ENCODE assay signal across 15 cellular contexts in the genomic region with DNA sequence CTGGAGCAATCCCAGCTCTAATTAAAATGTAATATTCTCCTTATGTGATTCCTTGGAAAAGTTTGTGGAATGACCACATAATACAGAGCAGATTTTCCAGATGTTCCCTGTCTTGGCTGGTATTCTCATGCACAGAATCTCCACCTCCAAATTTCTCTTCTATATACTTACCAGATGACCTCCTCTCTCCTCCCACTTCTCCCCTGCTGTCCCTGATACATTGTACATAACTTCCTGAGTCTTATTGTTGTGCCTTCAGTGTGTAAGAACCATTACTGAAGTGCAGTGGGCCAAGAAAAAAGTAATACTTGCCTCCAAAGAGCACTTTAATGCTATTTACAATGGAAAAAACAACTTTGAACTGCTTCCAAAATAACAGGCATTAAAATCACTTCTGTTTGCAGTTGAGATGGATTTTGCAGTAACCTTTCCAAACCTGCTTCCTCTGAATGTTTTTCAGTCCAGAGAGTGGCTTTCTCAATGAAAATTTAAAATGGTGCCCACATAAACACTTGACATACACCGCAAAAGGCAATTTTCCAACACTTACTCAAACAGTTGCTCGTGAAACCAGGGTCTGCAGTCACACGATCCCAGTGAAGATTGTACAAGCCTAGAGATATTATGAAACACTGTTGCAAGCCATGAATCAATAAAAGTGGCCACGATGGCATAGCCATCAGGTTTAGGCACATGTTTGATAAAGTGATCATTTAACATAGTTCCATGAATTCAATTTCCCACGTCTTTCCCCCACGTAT.
A peak's percentile ranks its signal among the peaks of the same experiment; 100 is the strongest.
DNase-seq lines count a peak whose midpoint lies in the region; ATAC-seq and TF ChIP-seq lines count a peak whose summit lies in the region.
"Had no signal": no experiment of that assay in that cellular context is flagged by ENCODE, and none has a peak within 500 bp of the region (broad histone marks: within the 10 kb centered on the region; RNA-seq: fewer than 3 reads in every experiment).

No MANE protein-coding gene starts in this region.

- ATAC-seq in HG02571 (IDR thresholded peaks at IDR 0.05; ENCODE audit: unreplicated experiment) (no peak), foreskin keratinocyte (no peak)
- ATAC-seq: activated T-cell treated with anti-CD3 and anti-CD28 coated beads, Interleukin-2, amount 50 U/mL, for 4 hours had no signal

- H3K27ac ChIP-seq in foreskin keratinocyte: no peak overlapping the region
- H3K27ac ChIP-seq: BLaER1, pancreas, spleen had no signal

- no peak for TF ChIP-seq CTCF in foreskin keratinocyte (conservative IDR thresholded peaks at IDR 0.05)
- TF ChIP-seq CTCF in GM20000 (IDR thresholded peaks at IDR 0.05; ENCODE audit: extremely low read depth, missing control alignments): no peak

- no peaks in the 10 kb centered on the region for H3K27me3 ChIP-seq in foreskin keratinocyte
- H3K27me3 ChIP-seq: BLaER1, spleen had no signal

- in situ Hi-C loops in KBM-7 (cut with MboI; ENCODE audit: low pct_unique_long_range_greater_than_20kb, low sequenced_read_pairs): no loop called here

- no peaks in the 10 kb centered on the region for H3K4me1 ChIP-seq in foreskin keratinocyte
- H3K4me1 ChIP-seq: BLaER1, pancreas had no signal

- DNase-seq in Daoy (ENCODE audit: low read depth) (peak; percentile 39), NCI-H128 (lab: John Stamatoyannopoulos, UW; ENCODE audit: unreplicated experiment) (peak; percentile 28), dermis blood vessel endothelial cell (peak; percentile 76), lung microvascular endothelial cell (ENCODE audit: low read depth in 2 of 2) (peak; percentile 10 to 65), KBM-7 (no peak), foreskin keratinocyte (no peak), GM20000 (ENCODE audit: low spot score) (no peak)
- DNase-seq: activated CD4-positive, alpha-beta T cell treated with anti-CD3 and anti-CD28 coated beads, Interleukin-2, amount 50 U/mL, for 1 hour; activated T-cell treated with anti-CD3 and anti-CD28 coated beads, Interleukin-2, amount 50 U/mL, for 4 hours; effector CD4-positive, alpha-beta T cell; NCI-H1930; pancreas; spleen had no signal

Comparison
In these comparisons a context has a peak if more than half of its experiments do, and no peak if none do; other contexts are left out.
1. DNase-seq: peak in Daoy (single experiment), NCI-H128 (single experiment), dermis blood vessel endothelial cell (single experiment) and lung microvascular endothelial cell (2 of 2); none in KBM-7 (single experiment), foreskin keratinocyte (0 of 2) and GM20000 (single experiment).